Comparison of ENCODE assay signal across 21 cellular contexts in the genomic region with DNA sequence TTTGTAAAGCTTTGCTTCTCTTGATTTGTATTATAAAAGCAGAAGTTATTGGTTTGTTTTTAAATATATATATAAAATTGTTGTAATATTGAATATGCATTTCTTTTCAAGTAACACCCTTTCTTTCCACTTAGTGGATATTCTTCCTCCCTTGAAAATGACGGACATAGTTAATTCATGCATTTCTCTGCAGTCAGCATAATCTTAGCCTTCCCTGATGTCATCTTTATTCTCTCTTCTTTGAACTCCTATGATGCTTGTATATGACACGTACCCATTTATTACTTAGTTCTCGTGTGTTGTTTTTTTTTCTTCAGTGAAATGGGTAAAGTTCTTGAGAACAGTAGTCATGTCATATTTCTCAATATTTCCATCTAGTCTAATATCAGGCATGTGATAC.
"Had no signal": no experiment of that assay in that cellular context is flagged by ENCODE, and none has a peak within 500 bp of the region (broad histone marks: within the 10 kb centered on the region; RNA-seq: fewer than 3 reads in every experiment).

No MANE protein-coding gene starts in this region.

- H3K4me3 ChIP-seq: SJSA1, SK-N-MC had no signal

- FAIRE-seq: HTR-8/SVneo, RCC 7860 had no signal

- H3K4me1 ChIP-seq: SJSA1 had no signal

- DNase-seq: MV-4-11, NCI-H1048, NCI-H1105, NCI-H1417, NCI-H1436 treated with DMSO at 0.1 percent for 48 hours, NCI-H1694, NCI-H1930, NCI-H2081, NCI-H2107, NCI-H2227 treated with DMSO at 0.1 percent for 48 hours, NCI-H524, NCI-H526 treated with DMSO at 0.1 percent for 48 hours, NCI-H774, Right ventricle myocardium superior, RPMI8226, SIG-M5 had no signal

- H3K9me3 ChIP-seq: SJSA1 had no signal

- H3K27me3 ChIP-seq: SJSA1 had no signal

- H3K36me3 ChIP-seq: SJSA1 had no signal

- H3K27ac ChIP-seq: HL-60, SJSA1, SK-N-MC had no signal
